ENCODE assay signal across 8 cellular contexts in the genomic region with DNA sequence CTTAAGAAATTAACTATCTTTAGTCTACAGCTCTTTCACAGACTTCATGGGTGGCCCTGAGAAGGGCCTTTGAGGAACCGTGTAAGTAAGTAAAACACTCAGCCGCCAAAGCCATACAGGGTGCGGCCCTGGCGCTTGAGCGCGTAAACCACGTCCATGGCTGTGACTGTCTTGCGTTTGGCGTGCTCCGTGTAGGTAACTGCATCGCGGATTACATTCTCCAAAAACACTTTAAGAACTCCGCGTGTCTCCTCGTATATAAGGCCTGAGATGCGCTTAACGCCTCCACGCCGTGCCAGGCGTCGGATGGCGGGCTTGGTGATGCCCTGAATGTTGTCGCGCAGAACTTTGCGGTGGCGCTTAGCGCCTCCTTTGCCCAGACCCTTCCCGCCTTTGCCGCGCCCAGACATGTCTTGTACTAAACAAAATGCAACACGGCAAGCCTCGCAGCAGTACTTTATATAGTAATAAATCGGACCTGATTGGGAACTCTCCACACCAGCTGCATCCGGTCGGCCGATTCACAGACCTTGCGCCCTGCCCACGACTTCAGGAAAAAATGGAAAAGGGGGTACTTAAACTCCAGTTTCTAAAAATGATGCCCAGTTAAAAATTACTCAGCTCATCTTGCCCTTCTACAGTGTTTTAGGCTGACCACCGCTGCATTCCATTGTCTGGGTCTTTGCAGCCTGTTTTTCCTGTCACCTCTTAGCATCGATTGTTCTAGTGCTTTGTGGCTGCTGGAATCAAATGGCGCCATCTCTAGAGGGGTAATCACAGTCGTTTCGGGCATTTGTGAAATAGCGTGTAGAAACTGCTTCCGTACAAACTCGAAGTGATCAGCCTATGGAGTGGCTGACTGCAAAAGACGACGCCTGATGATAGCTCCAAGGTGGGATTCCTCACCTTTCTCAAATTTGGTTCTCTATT. TPM values are rescaled to one million over a fixed set of nuclear protein-coding genes. Genes with fewer than 3 reads are reported as not detected.
DNase-seq lines count a peak whose midpoint lies in the region; ATAC-seq and TF ChIP-seq lines count a peak whose summit lies in the region.

No MANE protein-coding gene starts in this region.

- H3K9me3 ChIP-seq in OCI-LY1 (ENCODE audit: low read length) (no peaks in the 10 kb centered on the region), ovary (no peaks in the 10 kb centered on the region)

- peak overlapping the region; percentile 73 for H3K4me3 ChIP-seq in OCI-LY1 (ENCODE audit: low read depth, low read length, poor library complexity, severe bottlenecking)
- H3K4me3 ChIP-seq in ovary: peak overlapping the region; percentile 37

- no peaks in the 10 kb centered on the region for H3K9me2 ChIP-seq in OCI-LY1 (ENCODE audit: low read depth, low read length)

- no peak for TF ChIP-seq POLR2A in ovary (IDR thresholded peaks at IDR 0.05)

- TF ChIP-seq EP300 in ovary (IDR thresholded peaks at IDR 0.05): no peak

- WGBS in ovary, 3 donors: 3 to 8% (median 4%) methylated on average over 48 of the region's 48 CpGs

- DNase-seq in GM10266 (ENCODE audit: extremely low spot score) (peak; percentile 46), foreskin keratinocyte (peak; percentile 72 to 88), ovary (no peak), hippocampal formation (lab: John Stamatoyannopoulos, UW) (no peak)
- DNase-seq in activated effector memory CD4-positive, alpha-beta T cell treated with Interleukin-2 at 50 U/mL for 16 hours: peak; percentile 63

- H3K27ac ChIP-seq in OCI-LY1 (ENCODE audit: low read depth, low read length, poor library complexity, severe bottlenecking) (peak overlapping the region; percentile 99), foreskin keratinocyte (peak overlapping the region; percentile 76), ovary (no peak overlapping the region)

- intact Hi-C loops in ovary (cut with DNase I): no loop called here

- H3K27me3 ChIP-seq in OCI-LY1 (ENCODE audit: insufficient read depth, low read length) (no peaks in the 10 kb centered on the region), foreskin keratinocyte (no peaks in the 10 kb centered on the region), ovary (no peaks in the 10 kb centered on the region)

- TF ChIP-seq CTCF in GM10266 (IDR thresholded peaks at IDR 0.05; ENCODE audit: control insufficient read depth, insufficient read depth, low read depth, missing control alignments) (no peak), OCI-LY1 (IDR thresholded peaks at IDR 0.05; ENCODE audit: low read length) (no peak), foreskin keratinocyte (conservative IDR thresholded peaks at IDR 0.05) (no peak), ovary (IDR thresholded peaks at IDR 0.05) (no peak)

- H2AFZ ChIP-seq in OCI-LY1 (ENCODE audit: low read length): no peak overlapping the region

- no peaks in the 10 kb centered on the region for H3K79me2 ChIP-seq in OCI-LY1 (ENCODE audit: insufficient read depth, low read length)

- H3K4me1 ChIP-seq in OCI-LY1 (ENCODE audit: insufficient read depth, low read length, severe bottlenecking): peaks cover 58% of the 10 kb centered on the region
- no peaks in the 10 kb centered on the region for H3K4me1 ChIP-seq in foreskin keratinocyte
- H3K4me1 ChIP-seq in ovary (ENCODE audit: insufficient read depth): peaks cover 3% of the 10 kb centered on the region

- H4K20me1 ChIP-seq in OCI-LY1 (ENCODE audit: insufficient read depth, low read length): no peaks in the 10 kb centered on the region

- ATAC-seq in HG03280 (IDR thresholded peaks at IDR 0.05; ENCODE audit: unreplicated experiment) (peak; percentile 31), foreskin keratinocyte (peak; percentile 52), HG02840 (IDR thresholded peaks at IDR 0.05; ENCODE audit: low FRiP score, unreplicated experiment) (no peak)

- H3K9ac ChIP-seq in OCI-LY1 (ENCODE audit: low read length): peak overlapping the region; percentile 96

- H3K36me3 ChIP-seq in OCI-LY1 (ENCODE audit: insufficient read depth, low read length) (no peaks in the 10 kb centered on the region), ovary (no peaks in the 10 kb centered on the region)

- peaks cover 9% of the 10 kb centered on the region; the same call in 1 of the 2 replicates for H3F3A ChIP-seq in OCI-LY1 (ENCODE audit: insufficient read depth, low read length)

- H3K4me2 ChIP-seq in OCI-LY1 (ENCODE audit: low read length): peak overlapping the region; percentile 96

RNA-seq across cellular contexts. Expression of a gene that starts 38.8 kb away (rescaled TPM):
- total RNA-seq in foreskin keratinocyte (not detected in 2 replicates), ovary (not detected)
- polyA plus RNA-seq in foreskin keratinocyte (not detected in 2 replicates), ovary (not detected)

Comparison
In these comparisons a context has a peak if more than half of its experiments do, and no peak if none do; other contexts are left out.
1. DNase-seq: peak in GM10266 (single experiment), activated effector memory CD4-positive, alpha-beta T cell treated with Interleukin-2 at 50 U/mL for 16 hours (single experiment) and foreskin keratinocyte (2 of 2); none in ovary (0 of 5) and hippocampal formation (0 of 2).
2. H3K27ac ChIP-seq: peak in OCI-LY1 (single experiment) and foreskin keratinocyte (single experiment); none in ovary (0 of 2).